In the genomic region with DNA sequence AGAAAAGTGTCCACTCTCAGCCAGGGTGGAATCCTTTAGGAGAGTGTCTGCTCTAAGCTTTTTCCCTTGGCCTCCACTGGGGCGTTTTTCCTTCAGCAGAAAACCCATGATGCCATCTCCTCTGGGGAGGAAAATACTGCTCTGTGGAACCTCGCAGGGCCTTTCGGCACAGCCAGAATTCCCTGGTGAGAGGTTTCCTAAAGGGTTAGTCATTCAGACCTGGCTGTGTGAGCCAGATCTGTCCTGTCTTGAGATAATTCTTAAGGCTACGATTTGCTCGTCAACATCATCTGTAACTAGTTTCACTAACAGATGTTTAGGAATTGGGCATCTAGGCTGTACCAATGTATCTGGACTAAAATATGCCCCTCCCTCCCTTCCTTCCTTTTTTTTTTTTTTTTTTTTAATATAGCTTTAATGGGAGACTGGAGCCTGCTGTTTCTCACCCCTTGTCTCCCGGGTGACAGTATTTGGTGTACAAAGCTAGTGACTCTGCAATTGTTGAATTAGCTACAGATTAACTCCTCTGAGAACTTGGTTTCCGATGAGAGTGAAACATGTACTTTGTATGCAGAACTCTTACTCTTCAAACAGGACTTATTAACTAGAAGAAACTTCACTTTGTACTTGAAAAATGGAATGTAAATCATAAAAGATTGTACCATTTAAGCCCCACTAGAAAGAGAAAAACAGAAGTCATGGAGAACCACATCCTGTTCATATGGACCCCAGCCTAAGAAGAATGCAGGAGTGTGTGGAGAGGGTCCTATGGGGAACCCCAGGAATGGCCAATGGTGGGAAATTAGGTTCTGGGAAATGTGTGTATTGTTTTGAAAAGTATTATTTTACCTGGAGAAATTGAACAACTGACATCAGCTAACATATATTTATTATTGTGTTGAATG, we compare ENCODE assay signal across 12 cellular contexts.
DNase-seq lines count a peak whose midpoint lies in the region; ATAC-seq, FAIRE-seq and TF ChIP-seq lines count a peak whose summit lies in the region.
"Had no signal": no experiment of that assay in that cellular context is flagged by ENCODE, and none has a peak within 500 bp of the region (broad histone marks: within the 10 kb centered on the region; RNA-seq: fewer than 3 reads in every experiment).

No MANE protein-coding gene starts in this region.

- no peak overlapping the region for H3K4me3 Mint-ChIP-seq in glutamatergic neuron (ENCODE audit: unreplicated experiment)
- H3K4me3 Mint-ChIP-seq: activated CD4-positive, alpha-beta memory T cell treated with anti-CD3 and anti-CD28 coated beads for 36 hours; nephron progenitor cell had no signal

- H3K4me1 ChIP-seq in kidney (ENCODE audit: control insufficient read depth in 1 of 2, insufficient read depth in 1 of 2, low read depth in 1 of 2, low read length in 2 of 2), result no peaks in the 10 kb centered on the region

- no peaks in the 10 kb centered on the region for H3K27me3 Mint-ChIP-seq in glutamatergic neuron (ENCODE audit: unreplicated experiment)
- H3K27me3 Mint-ChIP-seq: activated CD4-positive, alpha-beta memory T cell treated with anti-CD3 and anti-CD28 coated beads for 36 hours had no signal

- H3K36me3 Mint-ChIP-seq in glutamatergic neuron (ENCODE audit: unreplicated experiment), result peaks cover 20% of the 10 kb centered on the region

- TF ChIP-seq CTCF in kidney (IDR thresholded peaks at IDR 0.05; ENCODE audit: borderline replicate concordance, extremely low read depth, insufficient read depth) (no peak), GM10266 (IDR thresholded peaks at IDR 0.05; ENCODE audit: control insufficient read depth, insufficient read depth, low read depth, missing control alignments) (no peak), glutamatergic neuron (IDR thresholded peaks at IDR 0.05; ENCODE audit: partially characterized antibody, unreplicated experiment) (no peak)

- DNase-seq in GM03348 (ENCODE audit: low spot score) (peak; percentile 40), kidney (no peak), iPS-NIHi7 (ENCODE audit: extremely low spot score) (no peak), GM10266 (ENCODE audit: extremely low spot score) (no peak), COR-L47 (lab: John Stamatoyannopoulos, UW) (no peak), glutamatergic neuron (no peak)
- DNase-seq: activated CD4-positive, alpha-beta memory T cell treated with anti-CD3 and anti-CD28 coated beads for 36 hours; nephron progenitor cell; Peyer's patch had no signal

- H3K27ac Mint-ChIP-seq in glutamatergic neuron (ENCODE audit: unreplicated experiment), result no peak overlapping the region
- H3K27ac Mint-ChIP-seq: activated CD4-positive, alpha-beta memory T cell treated with anti-CD3 and anti-CD28 coated beads for 36 hours; nephron progenitor cell had no signal

- peaks cover 9% of the 10 kb centered on the region for H3K9me3 Mint-ChIP-seq in glutamatergic neuron (ENCODE audit: unreplicated experiment)

- ATAC-seq in GM21528 (IDR thresholded peaks at IDR 0.05; ENCODE audit: low FRiP score, unreplicated experiment) (peak; percentile 57), HG03571 (IDR thresholded peaks at IDR 0.05; ENCODE audit: unreplicated experiment) (peak; percentile 84)

- peaks cover 0 to 6% of the 10 kb centered on the region in 2 donors for H3K9me3 ChIP-seq in kidney (ENCODE audit: control insufficient read depth in 1 of 2, low read length in 2 of 2)

- H3K4me1 Mint-ChIP-seq in glutamatergic neuron (ENCODE audit: low read depth, unreplicated experiment), result no peaks in the 10 kb centered on the region
- H3K4me1 Mint-ChIP-seq: nephron progenitor cell had no signal

- peak overlapping the region in 1 of 2 donors; percentile 34 for H3K9ac ChIP-seq in kidney (ENCODE audit: low read length in 2 of 2)

- H3K27ac ChIP-seq in kidney (ENCODE audit: low read depth in 2 of 2, low read length in 2 of 2), result no peak overlapping the region

- H3K36me3 ChIP-seq in kidney (ENCODE audit: control insufficient read depth in 1 of 2, insufficient read depth in 2 of 2, low read length in 2 of 2), result no peaks in the 10 kb centered on the region
- H3K36me3 ChIP-seq: Peyer's patch had no signal

- FAIRE-seq in kidney (lab: Jason Lieb, UNC), result peak; percentile 41
- FAIRE-seq: D721Med had no signal

- intact Hi-C loops in kidney (cut with DNase I), result no loop called here

- no peak overlapping the region for H3K4me3 ChIP-seq in kidney (ENCODE audit: low read length in 2 of 2)
- H3K4me3 ChIP-seq: Peyer's patch had no signal
